9 cellular contexts compared by ENCODE assay signal in genomic region chr16:17367034-17367433, GRCh38.
DNase-seq lines count a peak whose midpoint lies in the region; ATAC-seq and TF ChIP-seq lines count a peak whose summit lies in the region.
"Had no signal": no experiment of that assay in that cellular context is flagged by ENCODE, and none has a peak within 500 bp of the region (broad histone marks: within the 10 kb centered on the region; RNA-seq: fewer than 3 reads in every experiment).

No MANE protein-coding gene starts in this region.

- H3K27ac Mint-ChIP-seq in CD8-positive, alpha-beta memory T cell: peak overlapping the region; percentile 94 to 99 (median 97)
- H3K27ac Mint-ChIP-seq in activated naive CD4-positive, alpha-beta T cell treated with anti-CD3 and anti-CD28 coated beads, Interleukin-2, amount 50 U/mL, for 72 hours: peak overlapping the region; percentile 74 to 84
- no peak overlapping the region for H3K27ac Mint-ChIP-seq in HFFc6

- no peak for ATAC-seq in activated naive CD4-positive, alpha-beta T cell treated with anti-CD3 and anti-CD28 coated beads, Interleukin-2, amount 50 U/mL, for 72 hours
- no peak for ATAC-seq in right cardiac atrium
- ATAC-seq in GM18517 (IDR thresholded peaks at IDR 0.05; ENCODE audit: unreplicated experiment): no peak

- POLR2A ChIA-PET in CD8-positive, alpha-beta memory T cell (lab: Charles Lee): no interaction called here

- no peaks in the 10 kb centered on the region for H3K36me3 ChIP-seq in CD8-positive, alpha-beta memory T cell (ENCODE audit: insufficient read depth, low read length)
- H3K36me3 ChIP-seq: ascending aorta had no signal

- H3K27me3 ChIP-seq in CD8-positive, alpha-beta memory T cell (ENCODE audit: insufficient read depth, low read length, poor library complexity, severe bottlenecking): no peaks in the 10 kb centered on the region
- H3K27me3 ChIP-seq in right cardiac atrium (ENCODE audit: control insufficient read depth, insufficient read depth): no peaks in the 10 kb centered on the region
- H3K27me3 ChIP-seq: ascending aorta had no signal

- H3K27me3 Mint-ChIP-seq in CD8-positive, alpha-beta memory T cell: peaks cover 0 to 7% of the 10 kb centered on the region in 2 donors
- H3K27me3 Mint-ChIP-seq in HFFc6 (ENCODE audit: insufficient read depth): peaks cover 1% of the 10 kb centered on the region; the same call in 1 of the 2 replicates

- peaks cover 94 to 100% (median 100%) of the 10 kb centered on the region in 3 donors for H3K4me1 Mint-ChIP-seq in CD8-positive, alpha-beta memory T cell
- peaks cover 75% of the 10 kb centered on the region for H3K4me1 Mint-ChIP-seq in HFFc6 (ENCODE audit: low read depth)

- no peaks in the 10 kb centered on the region for H3K9me3 ChIP-seq in CD8-positive, alpha-beta memory T cell (ENCODE audit: low read length)
- no peaks in the 10 kb centered on the region for H3K9me3 ChIP-seq in right cardiac atrium (ENCODE audit: control insufficient read depth, low read length)
- H3K9me3 ChIP-seq: ascending aorta had no signal

- CTCF ChIA-PET in CD8-positive, alpha-beta memory T cell (lab: Charles Lee): interaction anchor here (0.7 to 2.2 kb wide), 6 partner anchors 19 to 102 kb away, joined by 3 to 5 read pairs (median 4); no protein-coding TSS in a partner anchor

- no peak overlapping the region for H3K4me3 ChIP-seq in CD8-positive, alpha-beta memory T cell (ENCODE audit: low read length)
- H3K4me3 ChIP-seq in right cardiac atrium (ENCODE audit: low read length): no peak overlapping the region
- H3K4me3 ChIP-seq: ascending aorta had no signal

- no peak overlapping the region for H3K27ac ChIP-seq in CD8-positive, alpha-beta memory T cell (ENCODE audit: low read depth, low read length)
- no peak overlapping the region for H3K27ac ChIP-seq in right cardiac atrium (ENCODE audit: low read length)
- H3K27ac ChIP-seq: ascending aorta had no signal

- no peaks in the 10 kb centered on the region for H3K36me3 Mint-ChIP-seq in CD8-positive, alpha-beta memory T cell
- peaks cover 7 to 20% of the 10 kb centered on the region in 2 donors for H3K36me3 Mint-ChIP-seq in activated naive CD4-positive, alpha-beta T cell treated with anti-CD3 and anti-CD28 coated beads, Interleukin-2, amount 50 U/mL, for 72 hours
- no peaks in the 10 kb centered on the region for H3K36me3 Mint-ChIP-seq in HFFc6 (ENCODE audit: low read depth)

- H3K9me3 Mint-ChIP-seq in CD8-positive, alpha-beta memory T cell: no peaks in the 10 kb centered on the region
- peaks cover 7 to 9% of the 10 kb centered on the region in 2 donors for H3K9me3 Mint-ChIP-seq in activated naive CD4-positive, alpha-beta T cell treated with anti-CD3 and anti-CD28 coated beads, Interleukin-2, amount 50 U/mL, for 72 hours
- no peaks in the 10 kb centered on the region for H3K9me3 Mint-ChIP-seq in HFFc6

- DNase-seq in CD8-positive, alpha-beta memory T cell: peak in 3 of 5 donors; percentile 35 to 68 (median 45)
- peak; percentile 23 for DNase-seq in KG1 (lab: John Stamatoyannopoulos, UW)
- no peak for DNase-seq in activated naive CD4-positive, alpha-beta T cell treated with anti-CD3 and anti-CD28 coated beads, Interleukin-2, amount 50 U/mL, for 72 hours (ENCODE audit: low spot score in 2 of 2)
- peak; percentile 59 for DNase-seq in posterior vena cava (ENCODE audit: low spot score)
- no peak for DNase-seq in HFFc6
- DNase-seq in right cardiac atrium: no peak
- DNase-seq: activated CD8-positive, alpha-beta memory T cell treated with anti-CD3 and anti-CD28 coated beads for 24 hours had no signal

- WGBS in right cardiac atrium: 75% methylated on average over 9 of the region's 9 CpGs

- peaks cover 96% of the 10 kb centered on the region for H3K4me1 ChIP-seq in CD8-positive, alpha-beta memory T cell (ENCODE audit: insufficient read depth, low read length)
- peaks cover 4% of the 10 kb centered on the region for H3K4me1 ChIP-seq in right cardiac atrium (ENCODE audit: control insufficient read depth, insufficient read depth, low read length)

- H3K4me3 Mint-ChIP-seq in CD8-positive, alpha-beta memory T cell: peak overlapping the region; percentile 48 to 66 (median 58)
- H3K4me3 Mint-ChIP-seq in HFFc6: no peak overlapping the region

- no peak for TF ChIP-seq CTCF in HFFc6 (IDR thresholded peaks at IDR 0.05)

- intact Hi-C loops in posterior vena cava (cut with DNase I): no loop called here
- intact Hi-C loops in right cardiac atrium (cut with DNase I): loop anchor here in 1 of 4 donors (10.0 kb wide), 1 partner anchor 98 kb away; no protein-coding TSS in a partner anchor

Comparison
In these comparisons a context has a peak if more than half of its experiments do, and no peak if none do; other contexts are left out.
1. DNase-seq: peak in CD8-positive, alpha-beta memory T cell (3 of 5), KG1 (single experiment) and posterior vena cava (single experiment); none in activated naive CD4-positive, alpha-beta T cell treated with anti-CD3 and anti-CD28 coated beads, Interleukin-2, amount 50 U/mL, for 72 hours (0 of 2), HFFc6 (single experiment) and right cardiac atrium (0 of 3).